ENCODE assay signal across 8 cellular contexts in genomic region chr3:171347017-171347979, GRCh38.
A peak's percentile ranks its signal among the peaks of the same experiment; 100 is the strongest.
DNase-seq lines count a peak whose midpoint lies in the region; ATAC-seq lines count a peak whose summit lies in the region.

No MANE protein-coding gene starts in this region.

- DNase-seq in AG20443 (ENCODE audit: low spot score) (peak; percentile 30), SKM-1 (lab: John Stamatoyannopoulos, UW; ENCODE audit: unreplicated experiment) (peak; percentile 85), kidney tubule cell (ENCODE audit: low spot score) (peak; percentile 47), NCI-H1092 (lab: John Stamatoyannopoulos, UW) (no peak), left lobe of liver (ENCODE audit: low spot score) (no peak), NCI-H345 treated with DMSO at 0.1 percent for 48 hours (lab: John Stamatoyannopoulos, UW; ENCODE audit: unreplicated experiment) (no peak)

- ATAC-seq in GM19023 (IDR thresholded peaks at IDR 0.05; ENCODE audit: unreplicated experiment), result peak; percentile 80
- peak; percentile 67 for ATAC-seq in HG03095 (IDR thresholded peaks at IDR 0.05; ENCODE audit: unreplicated experiment)
- no peak for ATAC-seq in left lobe of liver

Comparison
In these comparisons a context has a peak if more than half of its experiments do, and no peak if none do; other contexts are left out.
1. DNase-seq: peak in AG20443 (single experiment), SKM-1 (single experiment) and kidney tubule cell (single experiment); none in NCI-H1092 (single experiment), left lobe of liver (single experiment) and NCI-H345 treated with DMSO at 0.1 percent for 48 hours (single experiment).